19 cellular contexts compared by ENCODE assay signal in genomic region chr18:40367576-40367975, GRCh38.
DNase-seq lines count a peak whose midpoint lies in the region; ATAC-seq and TF ChIP-seq lines count a peak whose summit lies in the region.
"Had no signal": no experiment of that assay in that cellular context is flagged by ENCODE, and none has a peak within 500 bp of the region (broad histone marks: within the 10 kb centered on the region; RNA-seq: fewer than 3 reads in every experiment).

No MANE protein-coding gene starts in this region.

- H3K4me3 ChIP-seq in retinal pigment epithelial cell (ENCODE audit: low read length), result no peak overlapping the region
- H3K4me3 ChIP-seq: GM12878 had no signal

- TF ChIP-seq CTCF in retinal pigment epithelial cell (conservative IDR thresholded peaks at IDR 0.05; ENCODE audit: low read depth, low read length), result no peak

- ATAC-seq in GM21367 (IDR thresholded peaks at IDR 0.05; ENCODE audit: unreplicated experiment) (no peak), GM19035 (IDR thresholded peaks at IDR 0.05; ENCODE audit: unreplicated experiment) (no peak)
- ATAC-seq: GM12878 had no signal

- DNase-seq in astrocyte of the hippocampus (ENCODE audit: low read depth, low spot score), result peak; percentile 18
- DNase-seq in dermis microvascular lymphatic vessel endothelial cell (ENCODE audit: low read depth in 2 of 2), result peak; percentile 1 to 64
- DNase-seq in glomerular endothelial cell (ENCODE audit: extremely low read depth, low read depth, low spot score), result peak; percentile 33
- DNase-seq in retinal pigment epithelial cell (ENCODE audit: low read depth), result peak; percentile 69
- no peak for DNase-seq in mesenteric fat pad (ENCODE audit: low spot score)
- DNase-seq: ACHN; BE2C; C1 segment of cervical spinal cord; CD4-positive, CD25-positive, alpha-beta regulatory T cell; CD8-positive, alpha-beta memory T cell; COR-L47; DMS 273 treated with DMSO at 0.1 percent for 48 hours; DMS53; DND-41; EL; H9 had no signal
